1 cellular context compared by ENCODE assay signal in the genomic region with DNA sequence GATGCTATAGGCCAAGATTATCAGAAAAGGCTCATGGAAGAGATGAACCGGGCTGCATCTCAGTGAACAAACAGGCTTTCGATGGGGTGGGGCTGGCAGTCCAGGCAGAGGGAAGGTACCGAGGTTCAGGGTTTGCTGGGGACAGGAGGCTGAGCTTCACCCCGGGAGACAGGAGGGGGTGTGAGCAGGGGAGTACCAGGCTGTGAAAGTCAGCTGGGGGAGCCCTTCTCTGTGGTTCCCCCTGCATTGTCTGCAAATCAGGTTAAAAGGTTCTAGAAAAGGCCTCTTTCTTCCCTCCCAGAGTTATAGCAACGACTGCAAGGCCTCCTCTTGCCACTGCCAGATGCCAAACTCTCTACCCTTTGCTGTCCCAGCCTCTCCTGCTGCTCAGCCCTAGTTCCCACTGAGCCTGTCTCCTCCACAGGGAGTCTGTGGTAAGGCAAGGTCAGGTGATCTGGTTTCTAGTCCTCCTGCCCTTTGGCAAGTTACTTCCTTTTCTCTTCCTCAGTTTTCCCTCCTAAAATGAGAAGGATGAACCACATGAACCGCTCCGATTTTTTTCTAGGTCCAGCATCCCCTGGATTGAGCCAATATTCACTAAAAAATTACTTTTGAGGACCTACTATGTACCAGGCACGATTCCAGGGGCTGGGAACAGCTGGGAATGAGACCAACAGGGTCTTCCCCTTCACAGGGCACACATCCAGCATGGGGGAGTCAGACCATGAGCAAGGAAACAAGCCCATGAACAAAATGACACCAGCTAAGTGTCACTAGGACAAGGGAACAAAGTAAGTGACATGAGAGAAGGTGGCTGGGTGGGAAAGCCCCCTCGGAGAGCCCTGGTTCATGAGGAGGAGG.
TF ChIP-seq lines count a peak whose summit lies in the region.

No MANE protein-coding gene starts in this region.

TF ChIP-seq in GM23338, 12 proteins besides CTCF, POLR2A, EP300 and RAD21:
- no peak for TF ChIP-seq POLR2AphosphoS5 (IDR thresholded peaks at IDR 0.05; ENCODE audit: low read depth)
- TF ChIP-seq, protein P1, sequence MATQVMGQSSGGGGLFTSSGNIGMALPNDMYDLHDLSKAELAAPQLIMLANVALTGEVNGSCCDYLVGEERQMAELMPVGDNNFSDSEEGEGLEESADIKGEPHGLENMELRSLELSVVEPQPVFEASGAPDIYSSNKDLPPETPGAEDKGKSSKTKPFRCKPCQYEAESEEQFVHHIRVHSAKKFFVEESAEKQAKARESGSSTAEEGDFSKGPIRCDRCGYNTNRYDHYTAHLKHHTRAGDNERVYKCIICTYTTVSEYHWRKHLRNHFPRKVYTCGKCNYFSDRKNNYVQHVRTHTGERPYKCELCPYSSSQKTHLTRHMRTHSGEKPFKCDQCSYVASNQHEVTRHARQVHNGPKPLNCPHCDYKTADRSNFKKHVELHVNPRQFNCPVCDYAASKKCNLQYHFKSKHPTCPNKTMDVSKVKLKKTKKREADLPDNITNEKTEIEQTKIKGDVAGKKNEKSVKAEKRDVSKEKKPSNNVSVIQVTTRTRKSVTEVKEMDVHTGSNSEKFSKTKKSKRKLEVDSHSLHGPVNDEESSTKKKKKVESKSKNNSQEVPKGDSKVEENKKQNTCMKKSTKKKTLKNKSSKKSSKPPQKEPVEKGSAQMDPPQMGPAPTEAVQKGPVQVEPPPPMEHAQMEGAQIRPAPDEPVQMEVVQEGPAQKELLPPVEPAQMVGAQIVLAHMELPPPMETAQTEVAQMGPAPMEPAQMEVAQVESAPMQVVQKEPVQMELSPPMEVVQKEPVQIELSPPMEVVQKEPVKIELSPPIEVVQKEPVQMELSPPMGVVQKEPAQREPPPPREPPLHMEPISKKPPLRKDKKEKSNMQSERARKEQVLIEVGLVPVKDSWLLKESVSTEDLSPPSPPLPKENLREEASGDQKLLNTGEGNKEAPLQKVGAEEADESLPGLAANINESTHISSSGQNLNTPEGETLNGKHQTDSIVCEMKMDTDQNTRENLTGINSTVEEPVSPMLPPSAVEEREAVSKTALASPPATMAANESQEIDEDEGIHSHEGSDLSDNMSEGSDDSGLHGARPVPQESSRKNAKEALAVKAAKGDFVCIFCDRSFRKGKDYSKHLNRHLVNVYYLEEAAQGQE (IDR thresholded peaks at IDR 0.05; ENCODE audit: unreplicated experiment), result no peak
- TF ChIP-seq EZH2 (IDR thresholded peaks at IDR 0.05; ENCODE audit: low read depth, unreplicated experiment), result no peak
- no peak for TF ChIP-seq NANOG (IDR thresholded peaks at IDR 0.05; ENCODE audit: borderline replicate concordance)
- no peak for TF ChIP-seq ZNF331 (CRISPR knock-in tag; IDR thresholded peaks at IDR 0.05; ENCODE audit: low read depth)
- TF ChIP-seq, protein P2, sequence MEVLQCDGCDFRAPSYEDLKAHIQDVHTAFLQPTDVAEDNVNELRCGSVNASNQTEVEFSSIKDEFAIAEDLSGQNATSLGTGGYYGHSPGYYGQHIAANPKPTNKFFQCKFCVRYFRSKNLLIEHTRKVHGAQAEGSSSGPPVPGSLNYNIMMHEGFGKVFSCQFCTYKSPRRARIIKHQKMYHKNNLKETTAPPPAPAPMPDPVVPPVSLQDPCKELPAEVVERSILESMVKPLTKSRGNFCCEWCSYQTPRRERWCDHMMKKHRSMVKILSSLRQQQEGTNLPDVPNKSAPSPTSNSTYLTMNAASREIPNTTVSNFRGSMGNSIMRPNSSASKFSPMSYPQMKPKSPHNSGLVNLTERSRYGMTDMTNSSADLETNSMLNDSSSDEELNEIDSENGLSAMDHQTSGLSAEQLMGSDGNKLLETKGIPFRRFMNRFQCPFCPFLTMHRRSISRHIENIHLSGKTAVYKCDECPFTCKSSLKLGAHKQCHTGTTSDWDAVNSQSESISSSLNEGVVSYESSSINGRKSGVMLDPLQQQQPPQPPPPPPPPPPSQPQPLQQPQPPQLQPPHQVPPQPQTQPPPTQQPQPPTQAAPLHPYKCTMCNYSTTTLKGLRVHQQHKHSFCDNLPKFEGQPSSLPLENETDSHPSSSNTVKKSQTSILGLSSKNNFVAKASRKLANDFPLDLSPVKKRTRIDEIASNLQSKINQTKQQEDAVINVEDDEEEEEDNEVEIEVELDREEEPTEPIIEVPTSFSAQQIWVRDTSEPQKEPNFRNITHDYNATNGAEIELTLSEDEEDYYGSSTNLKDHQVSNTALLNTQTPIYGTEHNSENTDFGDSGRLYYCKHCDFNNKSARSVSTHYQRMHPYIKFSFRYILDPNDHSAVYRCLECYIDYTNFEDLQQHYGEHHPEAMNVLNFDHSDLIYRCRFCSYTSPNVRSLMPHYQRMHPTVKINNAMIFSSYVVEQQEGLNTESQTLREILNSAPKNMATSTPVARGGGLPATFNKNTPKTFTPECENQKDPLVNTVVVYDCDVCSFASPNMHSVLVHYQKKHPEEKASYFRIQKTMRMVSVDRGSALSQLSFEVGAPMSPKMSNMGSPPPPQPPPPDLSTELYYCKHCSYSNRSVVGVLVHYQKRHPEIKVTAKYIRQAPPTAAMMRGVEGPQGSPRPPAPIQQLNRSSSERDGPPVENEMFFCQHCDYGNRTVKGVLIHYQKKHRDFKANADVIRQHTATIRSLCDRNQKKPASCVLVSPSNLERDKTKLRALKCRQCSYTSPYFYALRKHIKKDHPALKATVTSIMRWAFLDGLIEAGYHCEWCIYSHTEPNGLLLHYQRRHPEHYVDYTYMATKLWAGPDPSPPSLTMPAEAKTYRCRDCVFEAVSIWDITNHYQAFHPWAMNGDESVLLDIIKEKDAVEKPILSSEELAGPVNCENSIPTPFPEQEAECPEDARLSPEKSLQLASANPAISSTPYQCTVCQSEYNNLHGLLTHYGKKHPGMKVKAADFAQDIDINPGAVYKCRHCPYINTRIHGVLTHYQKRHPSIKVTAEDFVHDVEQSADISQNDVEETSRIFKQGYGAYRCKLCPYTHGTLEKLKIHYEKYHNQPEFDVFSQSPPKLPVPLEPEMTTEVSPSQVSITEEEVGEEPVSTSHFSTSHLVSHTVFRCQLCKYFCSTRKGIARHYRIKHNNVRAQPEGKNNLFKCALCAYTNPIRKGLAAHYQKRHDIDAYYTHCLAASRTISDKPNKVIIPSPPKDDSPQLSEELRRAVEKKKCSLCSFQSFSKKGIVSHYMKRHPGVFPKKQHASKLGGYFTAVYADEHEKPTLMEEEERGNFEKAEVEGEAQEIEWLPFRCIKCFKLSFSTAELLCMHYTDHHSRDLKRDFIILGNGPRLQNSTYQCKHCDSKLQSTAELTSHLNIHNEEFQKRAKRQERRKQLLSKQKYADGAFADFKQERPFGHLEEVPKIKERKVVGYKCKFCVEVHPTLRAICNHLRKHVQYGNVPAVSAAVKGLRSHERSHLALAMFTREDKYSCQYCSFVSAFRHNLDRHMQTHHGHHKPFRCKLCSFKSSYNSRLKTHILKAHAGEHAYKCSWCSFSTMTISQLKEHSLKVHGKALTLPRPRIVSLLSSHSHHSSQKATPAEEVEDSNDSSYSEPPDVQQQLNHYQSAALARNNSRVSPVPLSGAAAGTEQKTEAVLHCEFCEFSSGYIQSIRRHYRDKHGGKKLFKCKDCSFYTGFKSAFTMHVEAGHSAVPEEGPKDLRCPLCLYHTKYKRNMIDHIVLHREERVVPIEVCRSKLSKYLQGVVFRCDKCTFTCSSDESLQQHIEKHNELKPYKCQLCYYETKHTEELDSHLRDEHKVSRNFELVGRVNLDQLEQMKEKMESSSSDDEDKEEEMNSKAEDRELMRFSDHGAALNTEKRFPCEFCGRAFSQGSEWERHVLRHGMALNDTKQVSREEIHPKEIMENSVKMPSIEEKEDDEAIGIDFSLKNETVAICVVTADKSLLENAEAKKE (CRISPR knock-in tag; IDR thresholded peaks at IDR 0.05), result no peak
- no peak for TF ChIP-seq STAT1 (IDR thresholded peaks at IDR 0.05; ENCODE audit: unreplicated experiment)
- no peak for TF ChIP-seq ZNF114 (CRISPR knock-in tag; IDR thresholded peaks at IDR 0.05)
- TF ChIP-seq CREB1 (CRISPR knock-in tag; IDR thresholded peaks at IDR 0.05; ENCODE audit: low read depth), result no peak
- TF ChIP-seq JUNB (IDR thresholded peaks at IDR 0.05; ENCODE audit: unreplicated experiment), result no peak
